Comparison of ENCODE assay signal across 8 cellular contexts in genomic region chr4:155377281-155377680, GRCh38. TPM values are rescaled to one million over a fixed set of nuclear protein-coding genes. Genes with fewer than 3 reads are reported as not detected.
DNase-seq lines count a peak whose midpoint lies in the region; ATAC-seq lines count a peak whose summit lies in the region.

No MANE protein-coding gene starts in this region.

- no peaks in the 10 kb centered on the region for H3K9me3 Mint-ChIP-seq in T-helper 2 cell treated with Interferon-gamma antibody and Interleukin-4, amounts not matched to agents 5 μg/mL and 100 μg/mL, for 36 hours
- H3K9me3 Mint-ChIP-seq in stimulated activated naive CD8-positive, alpha-beta T cell treated with anti-CD3 and anti-CD28 coated beads, Interleukin-15, amount 100 ng/mL, for 72 hours: no peaks in the 10 kb centered on the region

- peaks cover 15% of the 10 kb centered on the region for H3K4me1 Mint-ChIP-seq in T-helper 2 cell treated with Interferon-gamma antibody and Interleukin-4, amounts not matched to agents 5 μg/mL and 100 μg/mL, for 36 hours (ENCODE audit: low read depth)
- H3K4me1 Mint-ChIP-seq in stimulated activated naive CD8-positive, alpha-beta T cell treated with anti-CD3 and anti-CD28 coated beads, Interleukin-15, amount 100 ng/mL, for 72 hours: peaks cover 8% of the 10 kb centered on the region

- no peaks in the 10 kb centered on the region for H3K36me3 ChIP-seq in SK-N-MC (ENCODE audit: insufficient read depth, low read length)

- H3K9me3 ChIP-seq in SK-N-MC (ENCODE audit: low read depth, low read length): no peaks in the 10 kb centered on the region

- no peak overlapping the region for H3K27ac Mint-ChIP-seq in T-helper 2 cell treated with Interferon-gamma antibody and Interleukin-4, amounts not matched to agents 5 μg/mL and 100 μg/mL, for 36 hours
- no peak overlapping the region for H3K27ac Mint-ChIP-seq in stimulated activated naive CD8-positive, alpha-beta T cell treated with anti-CD3 and anti-CD28 coated beads, Interleukin-15, amount 100 ng/mL, for 72 hours

- no peak for ATAC-seq in stimulated activated naive CD8-positive, alpha-beta T cell treated with anti-CD3 and anti-CD28 coated beads, Interleukin-15, amount 100 ng/mL, for 72 hours

- no peak overlapping the region for H3K9ac ChIP-seq in SK-N-MC (ENCODE audit: insufficient read length)

- no peak for DNase-seq in T-helper 2 cell treated with Interferon-gamma antibody and Interleukin-4, amounts not matched to agents 5 μg/mL and 100 μg/mL, for 36 hours (ENCODE audit: low spot score)
- DNase-seq in T-helper 2 cell: no peak
- no peak for DNase-seq in SK-N-MC (ENCODE audit: low read depth, low spot score)
- DNase-seq in fibroblast of peridontal ligament (ENCODE audit: extremely low read depth): peak; percentile 49
- no peak for DNase-seq in stimulated activated naive CD8-positive, alpha-beta T cell treated with anti-CD3 and anti-CD28 coated beads, Interleukin-15, amount 100 ng/mL, for 72 hours
- no peak for DNase-seq in hippocampal formation (lab: John Stamatoyannopoulos, UW)
- DNase-seq in A172 (ENCODE audit: low spot score): no peak
- no peak for DNase-seq in cerebellar nuclear complex (lab: John Stamatoyannopoulos, UW)

- H3K27ac ChIP-seq in SK-N-MC: no peak overlapping the region

- H3K4me3 Mint-ChIP-seq in T-helper 2 cell treated with Interferon-gamma antibody and Interleukin-4, amounts not matched to agents 5 μg/mL and 100 μg/mL, for 36 hours: peak overlapping the region; percentile 89
- peak overlapping the region; percentile 89 to 96 for H3K4me3 Mint-ChIP-seq in stimulated activated naive CD8-positive, alpha-beta T cell treated with anti-CD3 and anti-CD28 coated beads, Interleukin-15, amount 100 ng/mL, for 72 hours

- no peaks in the 10 kb centered on the region for H3K36me3 Mint-ChIP-seq in T-helper 2 cell treated with Interferon-gamma antibody and Interleukin-4, amounts not matched to agents 5 μg/mL and 100 μg/mL, for 36 hours (ENCODE audit: low read depth)

- H3K27me3 Mint-ChIP-seq in T-helper 2 cell treated with Interferon-gamma antibody and Interleukin-4, amounts not matched to agents 5 μg/mL and 100 μg/mL, for 36 hours (ENCODE audit: low read depth): no peaks in the 10 kb centered on the region
- no peaks in the 10 kb centered on the region for H3K27me3 Mint-ChIP-seq in stimulated activated naive CD8-positive, alpha-beta T cell treated with anti-CD3 and anti-CD28 coated beads, Interleukin-15, amount 100 ng/mL, for 72 hours

- peak overlapping the region; percentile 97 for H3K4me3 ChIP-seq in SK-N-MC

RNA-seq across cellular contexts. Expression of gene MAP9, which starts 0.5 kb away (rescaled TPM):
- total RNA-seq in A172 (2014; rRNA removed; shearing (Covaris generic)): 20.9 and 21.8 TPM in 2 replicates
